24 cellular contexts compared by ENCODE assay signal in the genomic region with DNA sequence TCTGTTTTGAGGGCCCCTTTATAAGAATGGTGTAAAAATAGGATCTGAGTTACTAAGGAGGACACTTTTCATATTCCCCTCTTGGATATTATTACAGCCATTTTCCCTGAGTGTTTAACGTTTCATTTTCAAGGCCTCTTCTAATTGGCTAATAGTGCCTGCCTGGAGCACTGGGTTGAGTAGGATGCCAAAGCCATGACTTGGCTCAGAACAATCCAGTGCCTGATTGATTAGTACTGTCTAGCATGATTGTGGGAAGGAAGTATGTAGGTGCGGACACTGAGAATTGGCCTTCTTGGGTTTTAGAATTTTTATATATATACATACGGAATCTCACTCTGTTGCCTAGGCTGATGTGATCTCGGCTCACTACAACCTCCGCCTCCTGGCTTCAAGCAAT.
DNase-seq lines count a peak whose midpoint lies in the region; FAIRE-seq and TF ChIP-seq lines count a peak whose summit lies in the region.
"Had no signal": no experiment of that assay in that cellular context is flagged by ENCODE, and none has a peak within 500 bp of the region (broad histone marks: within the 10 kb centered on the region; RNA-seq: fewer than 3 reads in every experiment).

No MANE protein-coding gene starts in this region.

- H3K36me3 ChIP-seq in Karpas-422 (ENCODE audit: insufficient read depth, low read length) = no peaks in the 10 kb centered on the region
- H3K36me3 ChIP-seq: esophagus muscularis mucosa, left ventricle myocardium inferior, MG63, tibial nerve had no signal

- H3K9ac ChIP-seq in Karpas-422 (ENCODE audit: low read length) = no peak overlapping the region
- H3K9ac ChIP-seq: parathyroid adenoma had no signal

- FAIRE-seq in HTR-8/SVneo (lab: Jason Lieb, UNC) = peak; percentile 48
- FAIRE-seq: colon, HepG2 had no signal

- no peak overlapping the region for H3K4me3 ChIP-seq in astrocyte of the spinal cord (ENCODE audit: low read depth, low read length)
- no peak overlapping the region for H3K4me3 ChIP-seq in Karpas-422 (ENCODE audit: low read length)
- H3K4me3 ChIP-seq: body of pancreas, esophagus muscularis mucosa, left ventricle myocardium inferior, MG63, tibial nerve had no signal

- no peaks in the 10 kb centered on the region for H3K9me3 ChIP-seq in Karpas-422 (ENCODE audit: low read length)
- H3K9me3 ChIP-seq: body of pancreas, esophagus muscularis mucosa, left ventricle myocardium inferior, MG63, tibial nerve had no signal

- DNase-seq in AG08395 (ENCODE audit: low spot score) (peak; percentile 9), HTR-8/SVneo (ENCODE audit: insufficient read length, low spot score) (no peak), astrocyte of the spinal cord (ENCODE audit: low read depth, low spot score) (peak; percentile 22), iris pigment epithelial cell (ENCODE audit: low read depth) (peak; percentile 71), Karpas-422 (no peak), GF-D8 (lab: John Stamatoyannopoulos, UW) (no peak), NCI-H1092 (lab: John Stamatoyannopoulos, UW) (no peak), GM19238 (ENCODE audit: insufficient read length, low spot score) (no peak)
- DNase-seq: activated CD4-positive, alpha-beta T cell treated with anti-CD3 and anti-CD28 coated beads, Interleukin-2, amount 10 ng/mL, durations not matched to agents 24 days and 14 days; body of pancreas; C1 segment of cervical spinal cord; effector memory CD4-positive, alpha-beta T cell; left ventricle myocardium inferior; MG63; NCI-H1436; NCI-H524; NK-92 treated with Interleukin-12 subunit alpha and Interleukin-12 subunit beta, amount 100 ng/mL, for 24 hours; right cardiac atrium; stimulated activated naive CD8-positive, alpha-beta T cell treated with anti-CD3 and anti-CD28 coated beads, Interleukin-15, amount 100 ng/mL, for 72 hours had no signal

- no peak for TF ChIP-seq CTCF in astrocyte of the spinal cord (IDR thresholded peaks at IDR 0.05; ENCODE audit: low read depth, low read length)

- H4K20me1 ChIP-seq in Karpas-422 (ENCODE audit: insufficient read depth, low read depth, low read length) = no peaks in the 10 kb centered on the region

- no peak overlapping the region for H3K4me2 ChIP-seq in Karpas-422 (ENCODE audit: low read depth, low read length, poor library complexity, severe bottlenecking)

- no peaks in the 10 kb centered on the region for H3K9me2 ChIP-seq in Karpas-422 (replicated peaks; ENCODE audit: insufficient read depth, low read length)

- H3K27me3 ChIP-seq in Karpas-422 (ENCODE audit: low read length) = no peaks in the 10 kb centered on the region
- H3K27me3 ChIP-seq: body of pancreas, esophagus muscularis mucosa, MG63, tibial nerve had no signal

- in situ Hi-C loops in astrocyte of the spinal cord (cut with HindIII; ENCODE audit: low sequenced_read_pairs) = no loop called here

- H2AFZ ChIP-seq in Karpas-422 (ENCODE audit: low read length) = no peak overlapping the region
- H2AFZ ChIP-seq: parathyroid adenoma had no signal

- peaks cover 27% of the 10 kb centered on the region for H3K4me1 ChIP-seq in Karpas-422 (ENCODE audit: low read length)
- H3K4me1 ChIP-seq: parathyroid adenoma, tibial nerve had no signal

- H3K27ac ChIP-seq in Karpas-422 (ENCODE audit: low read length) = no peak overlapping the region
- H3K27ac ChIP-seq: body of pancreas, esophagus muscularis mucosa, left ventricle myocardium inferior, parathyroid adenoma, tibial nerve had no signal

- no peaks in the 10 kb centered on the region for H3K79me2 ChIP-seq in Karpas-422 (ENCODE audit: low read length)
- H3K79me2 ChIP-seq: parathyroid adenoma had no signal

Comparison
In these comparisons a context has a peak if more than half of its experiments do, and no peak if none do; other contexts are left out.
1. DNase-seq: peak in AG08395 (single experiment), astrocyte of the spinal cord (single experiment) and iris pigment epithelial cell (single experiment); none in HTR-8/SVneo (single experiment), Karpas-422 (single experiment), GF-D8 (single experiment), NCI-H1092 (single experiment) and GM19238 (single experiment).